ENCODE assay signal across 24 cellular contexts in genomic region chr2:202002381-202002780, GRCh38. TPM values are rescaled to one million over a fixed set of nuclear protein-coding genes. Genes with fewer than 3 reads are reported as not detected.
DNase-seq lines count a peak whose midpoint lies in the region; ATAC-seq, FAIRE-seq and TF ChIP-seq lines count a peak whose summit lies in the region.
"Had no signal": no experiment of that assay in that cellular context is flagged by ENCODE, and none has a peak within 500 bp of the region (broad histone marks: within the 10 kb centered on the region; RNA-seq: fewer than 3 reads in every experiment).

No MANE protein-coding gene starts in this region.

- H3K9me3 Mint-ChIP-seq in nephron = no peaks in the 10 kb centered on the region

- DNase-seq in HepG2 (ENCODE audit: low spot score) (no peak), right lobe of liver (no peak), GM12878 (ENCODE audit: low read depth, low spot score) (no peak), DMS114 treated with DMSO at 0.1 percent for 48 hours (lab: John Stamatoyannopoulos, UW; ENCODE audit: unreplicated experiment) (no peak), NCI-H2171 treated with DMSO at 0.1 percent for 48 hours (lab: John Stamatoyannopoulos, UW) (no peak), HAP-1 (ENCODE audit: low spot score in 2 of 2) (no peak)
- DNase-seq: ACHN; CD4-positive, alpha-beta memory T cell; DMS 273 treated with DMSO at 0.1 percent for 48 hours; DND-41; KBM-7; NCI-H1092 treated with DMSO at 0.1 percent for 48 hours; NCI-H1436 treated with DMSO at 0.1 percent for 48 hours; NCI-H2029; NCI-H345; NCI-H524; NCI-H774; Right ventricle myocardium superior had no signal

- in situ Hi-C loops in HepG2 (cut with HindIII; ENCODE audit: extremely low pct_ligation_motif_present, low pct_unique_long_range_greater_than_20kb) (no loop called here), GM12878 (cut with MboI) (no loop called here), HAP-1 (cut with MboI; ENCODE audit: low sequenced_read_pairs) (no loop called here)

- H2AFZ ChIP-seq in HepG2 (ENCODE audit: low read length) (no peak overlapping the region), GM12878 (ENCODE audit: control insufficient read depth, low read depth, low read length) (no peak overlapping the region)

- H3K4me3 ChIP-seq in HepG2 (replicated peaks in 1 of 3; ENCODE audit: insufficient read depth in 1 of 3, low read depth in 2 of 3, low read length in 3 of 3) (no peak overlapping the region), right lobe of liver (no peak overlapping the region), GM12878 (no peak overlapping the region), HAP-1 (no peak overlapping the region)
- H3K4me3 ChIP-seq: BLaER1 had no signal

- H3K4me1 ChIP-seq in HepG2 (ENCODE audit: insufficient read depth, low read length) = no peaks in the 10 kb centered on the region
- no peaks in the 10 kb centered on the region for H3K4me1 ChIP-seq in right lobe of liver
- peaks cover 23% of the 10 kb centered on the region for H3K4me1 ChIP-seq in GM12878 (ENCODE audit: control insufficient read depth, insufficient read depth, low read length)
- H3K4me1 ChIP-seq in HAP-1 = no peaks in the 10 kb centered on the region
- H3K4me1 ChIP-seq: BLaER1 had no signal

- 28% methylated on average over 6 of the region's 6 CpGs for WGBS in HepG2 (ENCODE audit: low lambda C conversion rate)
- 62% methylated on average over 6 of the region's 6 CpGs for WGBS in right lobe of liver (ENCODE audit: insufficient coverage, low coverage, low lambda C conversion rate, missing lambda C conversion rate)
- WGBS in GM12878 (ENCODE audit: insufficient coverage, insufficient replicate concordance, low lambda C conversion rate, missing lambda C conversion rate) = 78% methylated on average over 6 of the region's 6 CpGs

- TF ChIP-seq CTCF in HepG2 (CRISPR knock-in tag; IDR thresholded peaks at IDR 0.05) = no peak
- no peak for TF ChIP-seq CTCF in right lobe of liver (IDR thresholded peaks at IDR 0.05)
- no peak for TF ChIP-seq CTCF in GM12878 (IDR thresholded peaks at IDR 0.05 in 2 of 3, conservative IDR thresholded peaks at IDR 0.05 in 1 of 3; ENCODE audit: control insufficient read depth in 2 of 3, extremely low read depth in 1 of 3, insufficient read depth in 1 of 3, low read depth in 3 of 3, low read length in 3 of 3)
- TF ChIP-seq CTCF in nephron (IDR thresholded peaks at IDR 0.05; ENCODE audit: unreplicated experiment in 3 of 3) = no peak

- peaks cover 41% of the 10 kb centered on the region for H3K4me1 Mint-ChIP-seq in nephron
- H3K4me1 Mint-ChIP-seq: CD4-positive, alpha-beta memory T cell had no signal

- TF ChIP-seq POLR2A in HepG2 (IDR thresholded peaks at IDR 0.05; ENCODE audit: insufficient read depth in 1 of 2, low read depth in 2 of 2, low read length in 2 of 2) (no peak), right lobe of liver (IDR thresholded peaks at IDR 0.05) (no peak), GM12878 (IDR thresholded peaks at IDR 0.05; ENCODE audit: low read depth, low read length) (no peak)

- no peak overlapping the region for H3K9ac ChIP-seq in HepG2 (ENCODE audit: insufficient read depth, low read depth, low read length)
- H3K9ac ChIP-seq in GM12878 (ENCODE audit: control insufficient read depth, insufficient read depth, low read length) = no peak overlapping the region
- H3K9ac ChIP-seq: BLaER1 had no signal

- ATAC-seq in HepG2 (peak; percentile 76), right lobe of liver (no peak), GM12878 (peak; percentile 13; the same call in 1 of the 3 replicates), GM21526 (IDR thresholded peaks at IDR 0.05; ENCODE audit: low FRiP score, unreplicated experiment) (no peak)

- H3K4me3 Mint-ChIP-seq in nephron = no peak overlapping the region
- H3K4me3 Mint-ChIP-seq: CD4-positive, alpha-beta memory T cell had no signal

- RAD21 ChIA-PET in GM12878 (lab: Charles Lee; ENCODE audit: unreplicated experiment) = interaction anchor here (0.6 kb wide), 2 partner anchors 109 to 170 kb away, joined by 3 to 4 read pairs; no protein-coding TSS in a partner anchor

- TF ChIP-seq EP300 in HepG2 (IDR thresholded peaks at IDR 0.05; ENCODE audit: low read depth in 2 of 2, low read length in 2 of 2) = no peak
- no peak for TF ChIP-seq EP300 in HepG2 (CRISPR knock-in tag; IDR thresholded peaks at IDR 0.05; ENCODE audit: borderline replicate concordance)
- no peak for TF ChIP-seq EP300 in GM12878 (IDR thresholded peaks at IDR 0.05; ENCODE audit: borderline replicate concordance in 1 of 2, control insufficient read depth in 1 of 2, low read depth in 2 of 2, low read length in 2 of 2)

- H3K4me2 ChIP-seq in HepG2 (ENCODE audit: low read depth, low read length) = no peak overlapping the region
- H3K4me2 ChIP-seq in GM12878 (ENCODE audit: control insufficient read depth, insufficient read depth) = no peak overlapping the region
- H3K4me2 ChIP-seq: BLaER1 had no signal

- peak overlapping the region; percentile 62 to 78 (median 77) for H3K27ac Mint-ChIP-seq in nephron
- H3K27ac Mint-ChIP-seq: CD4-positive, alpha-beta memory T cell had no signal

- intact Hi-C loops in HepG2 (cut with micrococcal nuclease; ENCODE audit: unreplicated experiment) = no loop called here
- intact Hi-C loops in right lobe of liver (cut with DNase I) = no loop called here
- intact Hi-C loops in GM12878 (cut with micrococcal nuclease; ENCODE audit: unreplicated experiment) = loop anchor here (2.0 kb wide), 1 partner anchor 22 kb away; no protein-coding TSS in a partner anchor

- SMC1A ChIA-PET in GM12878 (lab: Charles Lee; ENCODE audit: uncharacterized antibody, unreplicated experiment) = interaction anchor here (0.6 to 2.2 kb wide), 8 partner anchors 14 to 135 kb away, joined by 3 to 5 read pairs (median 4); no protein-coding TSS in a partner anchor

- no peaks in the 10 kb centered on the region for H3K9me3 ChIP-seq in HepG2 (ENCODE audit: low read length)
- H3K9me3 ChIP-seq in right lobe of liver = no peaks in the 10 kb centered on the region
- H3K9me3 ChIP-seq in GM12878 (replicated peaks; ENCODE audit: control insufficient read depth, insufficient read depth, low read length) = no peaks in the 10 kb centered on the region
- no peaks in the 10 kb centered on the region for H3K9me3 ChIP-seq in HAP-1
- H3K9me3 ChIP-seq: BLaER1, Caco-2 had no signal

- POLR2A ChIA-PET in HepG2 (lab: Yijun Ruan, JAX) = no interaction called here
- POLR2A ChIA-PET in GM12878 (lab: Charles Lee) = interaction anchor here (0.6 to 1.0 kb wide), 5 partner anchors 56 to 970 kb away, joined by 4 to 9 read pairs (median 5); no protein-coding TSS in a partner anchor

- BruUV-seq in HepG2 (replicated peaks; lab: Mats Ljungman, UMichigan) = no TSS peak
- BruUV-seq in GM12878 (replicated peaks; lab: Mats Ljungman, UMichigan) = no TSS peak

- H3K27ac ChIP-seq in HepG2 (ENCODE audit: extremely low read length, insufficient read depth, low read length) (no peak overlapping the region), right lobe of liver (no peak overlapping the region), GM12878 (ENCODE audit: control insufficient read depth, insufficient read depth) (no peak overlapping the region)
- H3K27ac ChIP-seq: 22Rv1, BLaER1 had no signal

- H3K36me3 ChIP-seq in HepG2 (replicated peaks in 1 of 2; ENCODE audit: control insufficient read depth in 1 of 2, insufficient read depth in 2 of 2, low read length in 2 of 2) = no peaks in the 10 kb centered on the region
- no peaks in the 10 kb centered on the region for H3K36me3 ChIP-seq in right lobe of liver
- no peaks in the 10 kb centered on the region for H3K36me3 ChIP-seq in GM12878 (ENCODE audit: control insufficient read depth in 2 of 2, insufficient read depth in 2 of 2, low read length in 1 of 2)
- no peaks in the 10 kb centered on the region for H3K36me3 ChIP-seq in HAP-1 (replicated peaks)
- H3K36me3 ChIP-seq: BLaER1 had no signal

- no peaks in the 10 kb centered on the region for H3K27me3 Mint-ChIP-seq in nephron (ENCODE audit: low read depth)

- CTCF ChIA-PET in HepG2 (lab: Yijun Ruan, JAX; ENCODE audit: low intra/inter-chr PET ratio, low total read pairs) (no interaction called here), GM12878 (lab: Yijun Ruan, JAX) (interaction anchor here (0.6 kb wide), 1 partner anchor 24 kb away, joined by 3 read pairs; no protein-coding TSS in a partner anchor)

- no peak for TF ChIP-seq RAD21 in HepG2 (CRISPR knock-in tag; IDR thresholded peaks at IDR 0.05)
- no peak for TF ChIP-seq RAD21 in GM12878 (IDR thresholded peaks at IDR 0.05; ENCODE audit: insufficient read depth, low read depth, low read length)

- no peaks in the 10 kb centered on the region for H3K36me3 Mint-ChIP-seq in nephron (ENCODE audit: low read depth)
- H3K36me3 Mint-ChIP-seq: CD4-positive, alpha-beta memory T cell had no signal

- no peaks in the 10 kb centered on the region for H3K27me3 ChIP-seq in HepG2 (ENCODE audit: control insufficient read depth in 1 of 2, insufficient read depth in 2 of 2, low read length in 2 of 2)
- H3K27me3 ChIP-seq in right lobe of liver = no peaks in the 10 kb centered on the region
- H3K27me3 ChIP-seq in GM12878 (replicated peaks in 1 of 2; ENCODE audit: control insufficient read depth in 2 of 2, insufficient read depth in 2 of 2, low read length in 1 of 2) = no peaks in the 10 kb centered on the region
- no peaks in the 10 kb centered on the region for H3K27me3 ChIP-seq in HAP-1 (ENCODE audit: low read depth)
- H3K27me3 ChIP-seq: BLaER1 had no signal

- H4K20me1 ChIP-seq in HepG2 (ENCODE audit: insufficient read depth, low read length) (no peaks in the 10 kb centered on the region), GM12878 (ENCODE audit: control insufficient read depth, insufficient read depth) (no peaks in the 10 kb centered on the region)
- H4K20me1 ChIP-seq: BLaER1 had no signal

- no peaks in the 10 kb centered on the region for H3K79me2 ChIP-seq in HepG2 (ENCODE audit: insufficient read depth, low read length)
- no peaks in the 10 kb centered on the region for H3K79me2 ChIP-seq in GM12878 (ENCODE audit: control insufficient read depth, insufficient read depth, low read length)

- FAIRE-seq in HepG2 (lab: Jason Lieb, UNC) (no peak), GM12878 (lab: Jason Lieb, UNC) (no peak)
- FAIRE-seq: GM12891 had no signal

RNA-seq across cellular contexts. Expression of gene FZD7, which starts 31.3 kb away (rescaled TPM):
- total RNA-seq in HepG2 (2016; rRNA removed; fragmentation: Illumina TruSeq; extraction: Trizol) (0.13 TPM in 1 of 2 replicates, not detected in the other), right lobe of liver (1 to 10 TPM in 2 of 6 experiments, under 1 TPM in 4; 0.48 to 1.4 (median 0.65) TPM), GM12878 (2014; rRNA removed) (1.5 TPM in 2 replicates), GM12878 (2014; rRNA removed; fragmentation: Illumina TruSeq; extraction: Trizol) (0.64 and 0.76 TPM in 2 replicates), GM12878 (2021) (2.4 and 2.6 TPM in 2 replicates)
- not detected in 2 replicates for total RNA-seq in HepG2 (2016; cell fraction: cytosol; rRNA removed; fragmentation: Illumina TruSeq; extraction: Trizol; ENCODE audit: low read depth)
- total RNA-seq in HepG2 (2016; cell fraction: insoluble cytoplasmic fraction; rRNA removed; fragmentation: Illumina TruSeq; extraction: Trizol) = 0.06 and 0.24 TPM in 2 replicates
- total RNA-seq in HepG2 (2016; cell fraction: membrane; rRNA removed; fragmentation: Illumina TruSeq; extraction: Trizol) = 0.03 TPM in 1 of 2 replicates, not detected in the other
- total RNA-seq in HepG2 (2016; cell fraction: nucleus; rRNA removed; fragmentation: Illumina TruSeq; extraction: Trizol) = 0.19 and 0.31 TPM in 2 replicates
- polyA plus RNA-seq in HepG2 (2011; rRNA removed) (0.38 and 0.48 TPM in 2 replicates), GM12878 (2011; rRNA removed) (0.42 and 0.50 TPM in 2 replicates), GM12878 (2014; fragmentation: Illumina TruSeq; extraction: Trizol) (0.75 and 1.3 TPM in 2 replicates), GM12878 (2014; fragmentation: Nextera tagmentation; extraction: Ambion mirVana) (under 1 TPM; 0.24 to 0.47 TPM), GM12878 (2014; rRNA removed) (1.1 and 1.3 TPM in 2 replicates), GM12878 (2016; fragmentation: Nextera tagmentation; extraction: Ambion mirVana) (under 1 TPM; 0.47 to 0.88 TPM)
- 0.50 and 0.70 TPM in 2 replicates for polyA plus RNA-seq in HepG2 (2011; cell fraction: cytosol; rRNA removed)
- 0.87 and 1.0 TPM in 2 replicates for polyA plus RNA-seq in HepG2 (2011; cell fraction: nucleus; rRNA removed)
- 0.68 and 1.2 TPM in 2 replicates for polyA plus RNA-seq in HepG2 (2012)
- not detected in 2 replicates for polyA plus RNA-seq in HepG2 (2016; cell fraction: cytosol; fragmentation: Illumina TruSeq; extraction: Trizol; ENCODE audit: low read depth)
- polyA plus RNA-seq in HepG2 (2016; cell fraction: insoluble cytoplasmic fraction; fragmentation: Illumina TruSeq; extraction: Trizol; ENCODE audit: low read depth) = 0.05 and 0.09 TPM in 2 replicates
- polyA plus RNA-seq in HepG2 (2016; cell fraction: membrane; fragmentation: Illumina TruSeq; extraction: Trizol; ENCODE audit: low read depth) = 0.03 TPM in 1 of 2 replicates, not detected in the other
- polyA plus RNA-seq in HepG2 (2016; cell fraction: nucleus; fragmentation: Illumina TruSeq; extraction: Trizol; ENCODE audit: insufficient read depth, low read depth) = 0.27 and 0.42 TPM in 2 replicates
- polyA minus RNA-seq in HepG2 (2011; rRNA and poly(A)+ RNA removed; ENCODE audit: low replicate concordance) = 3.7 and 9.1 TPM in 2 replicates
- 1.2 and 1.5 TPM in 2 replicates for polyA minus RNA-seq in HepG2 (2011; cell fraction: cytosol; rRNA and poly(A)+ RNA removed)
- 0.75 and 0.77 TPM in 2 replicates for polyA minus RNA-seq in HepG2 (2011; cell fraction: nucleus; rRNA and poly(A)+ RNA removed)
- 3.2 and 4.0 TPM in 2 replicates for total RNA-seq in GM12878 (2013; cell fraction: nucleolus; rRNA removed)
- polyA plus RNA-seq in GM12878 (2011; ENCODE audit: low read depth) = 0.09 TPM
- polyA plus RNA-seq in GM12878 (2011; cell fraction: cytosol; rRNA removed) = 0.60 and 0.69 TPM in 2 replicates
- 1.9 TPM in 2 replicates for polyA plus RNA-seq in GM12878 (2011; cell fraction: nucleus; rRNA removed)
- polyA plus RNA-seq in GM12878 (2012) = 0.23 and 0.29 TPM in 2 replicates
- polyA minus RNA-seq in GM12878 (2011; rRNA and poly(A)+ RNA removed) = 0.95 and 2.5 TPM in 2 replicates
- 1.1 and 1.2 TPM in 2 replicates for polyA minus RNA-seq in GM12878 (2011; cell fraction: cytosol; rRNA and poly(A)+ RNA removed)
- polyA minus RNA-seq in GM12878 (2011; cell fraction: nucleus; rRNA and poly(A)+ RNA removed) = 2.4 and 4.6 TPM in 2 replicates
- polyA plus RNA-seq: CD4-positive, alpha-beta memory T cell had no signal

Comparison
In these comparisons a context has a peak if more than half of its experiments do, and no peak if none do; other contexts are left out.
1. ATAC-seq: peak in HepG2 (single experiment) and GM12878 (single experiment); none in right lobe of liver (0 of 4) and GM21526 (single experiment).